In the genomic region with DNA sequence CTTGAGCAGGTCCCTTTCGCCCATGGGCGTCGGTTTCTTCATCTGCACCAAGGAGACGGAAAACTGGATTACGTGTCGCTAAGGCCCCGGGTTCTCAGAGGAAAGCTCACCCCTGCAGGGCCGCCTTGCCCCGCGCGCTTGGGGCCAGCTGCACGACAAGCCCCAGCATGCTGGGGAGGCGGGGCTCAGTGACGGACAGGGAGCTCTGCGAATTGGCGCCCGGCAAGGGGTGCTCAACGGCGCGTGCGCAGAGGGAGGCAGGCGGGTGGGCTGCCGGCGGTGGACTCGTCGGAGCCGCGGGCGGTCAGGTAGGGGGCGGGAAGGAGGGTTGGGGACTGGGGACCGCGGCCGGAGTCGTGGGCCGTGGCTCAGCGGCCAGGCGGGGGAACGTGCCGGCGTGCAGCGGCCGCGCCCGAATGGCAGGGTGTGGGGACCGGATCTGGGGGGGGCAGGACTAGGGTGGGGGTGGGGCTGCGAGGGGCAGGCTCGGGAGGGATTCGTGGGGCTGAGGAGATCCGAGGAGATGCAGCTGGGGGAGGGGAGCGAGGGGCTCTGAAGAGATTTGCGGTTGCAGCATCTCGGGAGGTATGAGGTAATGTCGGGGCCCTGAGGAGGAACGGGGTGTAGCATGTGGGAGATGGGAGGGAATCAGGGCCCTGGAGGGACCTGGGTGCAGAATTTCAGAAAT, we compare ENCODE assay signal across 8 cellular contexts. TPM values are rescaled to one million over a fixed set of nuclear protein-coding genes. Genes with fewer than 3 reads are reported as not detected.
A peak's percentile ranks its signal among the peaks of the same experiment; 100 is the strongest.
DNase-seq lines count a peak whose midpoint lies in the region; ATAC-seq and TF ChIP-seq lines count a peak whose summit lies in the region.

A gene with protein sequence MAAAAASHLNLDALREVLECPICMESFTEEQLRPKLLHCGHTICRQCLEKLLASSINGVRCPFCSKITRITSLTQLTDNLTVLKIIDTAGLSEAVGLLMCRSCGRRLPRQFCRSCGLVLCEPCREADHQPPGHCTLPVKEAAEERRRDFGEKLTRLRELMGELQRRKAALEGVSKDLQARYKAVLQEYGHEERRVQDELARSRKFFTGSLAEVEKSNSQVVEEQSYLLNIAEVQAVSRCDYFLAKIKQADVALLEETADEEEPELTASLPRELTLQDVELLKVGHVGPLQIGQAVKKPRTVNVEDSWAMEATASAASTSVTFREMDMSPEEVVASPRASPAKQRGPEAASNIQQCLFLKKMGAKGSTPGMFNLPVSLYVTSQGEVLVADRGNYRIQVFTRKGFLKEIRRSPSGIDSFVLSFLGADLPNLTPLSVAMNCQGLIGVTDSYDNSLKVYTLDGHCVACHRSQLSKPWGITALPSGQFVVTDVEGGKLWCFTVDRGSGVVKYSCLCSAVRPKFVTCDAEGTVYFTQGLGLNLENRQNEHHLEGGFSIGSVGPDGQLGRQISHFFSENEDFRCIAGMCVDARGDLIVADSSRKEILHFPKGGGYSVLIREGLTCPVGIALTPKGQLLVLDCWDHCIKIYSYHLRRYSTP (plus strand): TSS at position 232 of the 688 bp plus-strand sequence. CDS start 10,438 bp downstream, outside the sequence.

- H3K4me3 Mint-ChIP-seq in activated T-cell treated with anti-CD3 and anti-CD28 coated beads, Interleukin-2, amount 50 U/mL, for 4 hours, result peak within 1 kb of the TSS; percentile 88

- no peaks in the 10 kb centered on the region for H3K36me3 Mint-ChIP-seq in activated T-cell treated with anti-CD3 and anti-CD28 coated beads, Interleukin-2, amount 50 U/mL, for 4 hours (ENCODE audit: insufficient read depth)

- H3K9me3 ChIP-seq in PC-3 (ENCODE audit: low read length) (no peaks in the 10 kb centered on the region), esophagus muscularis mucosa (no peaks in the 10 kb centered on the region), muscle layer of colon (ENCODE audit: low read length) (no peaks in the 10 kb centered on the region)

- peak; percentile 98 for ATAC-seq in GM21526 (IDR thresholded peaks at IDR 0.05; ENCODE audit: low FRiP score, unreplicated experiment)
- peak; percentile 96 for ATAC-seq in PC-3
- peak; percentile 99 for ATAC-seq in activated T-cell treated with anti-CD3 and anti-CD28 coated beads, Interleukin-2, amount 50 U/mL, for 4 hours

- TF ChIP-seq EP300 in esophagus muscularis mucosa (IDR thresholded peaks at IDR 0.05), result no peak

- CTCF ChIA-PET in PC-3 (lab: Charles Lee), result no interaction called here

- peak within 1 kb of the TSS; percentile 96 for H3K4me2 ChIP-seq in PC-3 (ENCODE audit: low read length)

- H3K4me3 ChIP-seq in PC-3 (ENCODE audit: low read length) (peak within 1 kb of the TSS; percentile 89), esophagus muscularis mucosa (peak within 1 kb of the TSS; percentile 64 to 91 (median 78)), muscle layer of colon (ENCODE audit: low read depth in 1 of 2, low read length in 2 of 2) (peak within 1 kb of the TSS; percentile 75 to 89)

- no peaks in the 10 kb centered on the region for H3K27me3 ChIP-seq in PC-3 (ENCODE audit: low read length)
- H3K27me3 ChIP-seq in esophagus muscularis mucosa, result no peaks in the 10 kb centered on the region
- H3K27me3 ChIP-seq in muscle layer of colon (ENCODE audit: control insufficient read depth in 1 of 2, insufficient read depth in 2 of 2, low read length in 2 of 2), result no peaks in the 10 kb centered on the region

- peaks cover 31% of the 10 kb centered on the region; the same call in 1 of the 2 replicates for H3K4me1 ChIP-seq in PC-3 (ENCODE audit: insufficient read depth, low read length)
- H3K4me1 ChIP-seq in esophagus muscularis mucosa, result peaks cover 29 to 57% (median 53%) of the 10 kb centered on the region in 4 donors
- H3K4me1 ChIP-seq in muscle layer of colon (ENCODE audit: insufficient read depth, low read length), result peaks cover 34% of the 10 kb centered on the region

- DNase-seq in DMS 273 treated with DMSO at 0.1 percent for 48 hours (lab: John Stamatoyannopoulos, UW), result peak; percentile 27
- peak; percentile 94 for DNase-seq in HuH-7 (ENCODE audit: low spot score)
- DNase-seq in PC-3, result peak; percentile 79
- peak; percentile 91 for DNase-seq in activated T-cell treated with anti-CD3 and anti-CD28 coated beads, Interleukin-2, amount 50 U/mL, for 4 hours
- DNase-seq in esophagus muscularis mucosa (ENCODE audit: extremely low spot score), result peak; percentile 98
- peak; percentile 91 for DNase-seq in stimulated activated CD8-positive, alpha-beta memory T cell treated with anti-CD3 and anti-CD28 coated beads, Interleukin-7, amount 100 ng/mL, for 24 hours (ENCODE audit: low read depth)

- 1% methylated on average over 20 of the region's 54 CpGs for WGBS in esophagus muscularis mucosa

- no TSS peak for BruUV-seq in PC-3 (replicated peaks; lab: Mats Ljungman, UMichigan)

- H3F3A ChIP-seq in PC-3 (ENCODE audit: low read length, unreplicated experiment), result no peaks in the 10 kb centered on the region

- no peaks in the 10 kb centered on the region for H3K36me3 ChIP-seq in PC-3 (ENCODE audit: low read depth, low read length)
- H3K36me3 ChIP-seq in esophagus muscularis mucosa, result no peaks in the 10 kb centered on the region
- H3K36me3 ChIP-seq in muscle layer of colon (ENCODE audit: insufficient read depth, low read length), result no peaks in the 10 kb centered on the region

- no peaks in the 10 kb centered on the region for H3K9me3 Mint-ChIP-seq in activated T-cell treated with anti-CD3 and anti-CD28 coated beads, Interleukin-2, amount 50 U/mL, for 4 hours

- H3K9ac ChIP-seq in PC-3 (ENCODE audit: low read length), result peak within 1 kb of the TSS; percentile 83
- peak within 1 kb of the TSS; percentile 66 for H3K9ac ChIP-seq in muscle layer of colon (ENCODE audit: low read length)

- peak within 1 kb of the TSS; percentile 91 for H2AFZ ChIP-seq in PC-3 (ENCODE audit: low read length)

- H3K27ac ChIP-seq in PC-3 (ENCODE audit: low read length) (no peak within 1 kb of the TSS), esophagus muscularis mucosa (replicated peaks in 1 of 4) (peak within 1 kb of the TSS; percentile 78 to 85 (median 82)), muscle layer of colon (ENCODE audit: low read depth, low read length) (peak within 1 kb of the TSS; percentile 76)

- H3K27me3 Mint-ChIP-seq in activated T-cell treated with anti-CD3 and anti-CD28 coated beads, Interleukin-2, amount 50 U/mL, for 4 hours (ENCODE audit: low read depth), result no peaks in the 10 kb centered on the region

- no peaks in the 10 kb centered on the region for H4K20me1 ChIP-seq in PC-3 (ENCODE audit: low read length)

- peaks cover 48% of the 10 kb centered on the region for H3K79me2 ChIP-seq in PC-3 (ENCODE audit: low read length)

- no peak for TF ChIP-seq CTCF in PC-3 (conservative IDR thresholded peaks at IDR 0.05; ENCODE audit: low read depth, low read length)
- no peak for TF ChIP-seq CTCF in esophagus muscularis mucosa (IDR thresholded peaks at IDR 0.05)

- intact Hi-C loops in PC-3 (cut with micrococcal nuclease) (no loop called here), esophagus muscularis mucosa (cut with DNase I) (loop anchor here (10.0 kb wide), 1 partner anchor 1672 kb away; no protein-coding TSS in a partner anchor)

- TF ChIP-seq POLR2A in esophagus muscularis mucosa (IDR thresholded peaks at IDR 0.05; ENCODE audit: low read depth), result no peak

- POLR2A ChIA-PET in PC-3 (lab: Charles Lee; ENCODE audit: unreplicated experiment), result no interaction called here

- H3K4me1 Mint-ChIP-seq in activated T-cell treated with anti-CD3 and anti-CD28 coated beads, Interleukin-2, amount 50 U/mL, for 4 hours (ENCODE audit: low read depth), result peaks cover 55% of the 10 kb centered on the region

- no peaks in the 10 kb centered on the region for H3K9me2 ChIP-seq in PC-3 (replicated peaks; ENCODE audit: low read length)

RNA-seq across cellular contexts. Expression of the gene that starts here (rescaled TPM):
- total RNA-seq in PC-3 (2014; rRNA removed), result 8.1 and 11.6 TPM in 2 replicates
- total RNA-seq in activated T-cell treated with anti-CD3 and anti-CD28 coated beads, Interleukin-2, amount 50 U/mL, for 4 hours, result 1 to 10 TPM; 7.4 to 9.5 (median 9.0) TPM
- total RNA-seq in esophagus muscularis mucosa, result 10 to 100 TPM; 12.9 to 19.2 (median 17.3) TPM

Comparison
In these comparisons a context has a peak if more than half of its experiments do, and no peak if none do; other contexts are left out.
1. DNase-seq: peak in every context shown above with its lines; median percentile 98 in esophagus muscularis mucosa; 94 in HuH-7; 91 in activated T-cell treated with anti-CD3 and anti-CD28 coated beads, Interleukin-2, amount 50 U/mL, for 4 hours; 91 in stimulated activated CD8-positive, alpha-beta memory T cell treated with anti-CD3 and anti-CD28 coated beads, Interleukin-7, amount 100 ng/mL, for 24 hours; 79 in PC-3; 27 in DMS 273 treated with DMSO at 0.1 percent for 48 hours.